ENCODE assay signal across 32 cellular contexts in the genomic region with DNA sequence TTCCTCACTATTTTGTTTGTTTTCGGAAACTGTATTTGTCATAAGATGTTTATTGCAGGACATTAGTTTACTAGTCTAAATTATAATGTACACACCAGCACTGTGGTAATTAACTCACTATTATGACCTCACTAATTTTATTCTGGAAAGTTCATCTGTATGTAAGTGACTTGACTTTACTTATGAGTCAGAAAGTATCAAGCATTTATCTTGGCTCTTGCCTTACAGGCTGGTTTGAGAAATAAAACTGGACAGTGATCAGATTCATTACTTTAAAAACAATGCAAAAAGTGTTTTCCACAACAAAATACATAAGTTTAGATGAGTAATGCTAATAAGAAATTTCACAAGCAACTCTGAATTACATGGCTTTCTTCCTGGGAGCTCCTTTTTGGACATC.
"Had no signal": no experiment of that assay in that cellular context is flagged by ENCODE, and none has a peak within 500 bp of the region (broad histone marks: within the 10 kb centered on the region; RNA-seq: fewer than 3 reads in every experiment).

No MANE protein-coding gene starts in this region.

- H3K27ac ChIP-seq: heart right ventricle, hepatocyte, lower lobe of right lung, neural progenitor cell, neutrophil, ovary, prostate gland, sigmoid colon, tibial nerve, uterus had no signal

- H3K9ac ChIP-seq: neural progenitor cell had no signal

- H3K36me3 ChIP-seq: heart right ventricle, lower lobe of right lung, neural progenitor cell, neutrophil, ovary, prostate gland, sigmoid colon, tibial nerve, uterus had no signal

- H3K79me2 ChIP-seq: hepatocyte had no signal

- H3K27me3 ChIP-seq: hepatocyte, neural progenitor cell, neutrophil, ovary, sigmoid colon, tibial nerve, uterus had no signal

- ATAC-seq: heart right ventricle; left cardiac atrium; left lobe of liver; natural killer cell; right cardiac atrium; stimulated activated memory B cell treated with anti-CD40 and anti-IgM and Interleukin-4, amounts not matched to agents 10 μg/mL and 1 μg/mL and 100 μg/mL, for 72 hours; stimulated activated naive CD8-positive, alpha-beta T cell treated with anti-CD3 and anti-CD28 coated beads, Interleukin-15, amount 100 ng/mL, for 72 hours had no signal

- DNase-seq: heart right ventricle; kidney glomerular epithelial cell; left cardiac atrium; lower lobe of right lung; mammary epithelial cell; mesenchymal stem cell; naive B cell; natural killer cell; nephron progenitor cell; occipital lobe; ovary; posterior cingulate gyrus; retina; right cardiac atrium; sigmoid colon; stimulated activated CD4-positive, alpha-beta T cell treated with anti-CD3 and anti-CD28 coated beads, Interleukin-1b, Interleukin-23, amount 100 ng/mL, for 48 hours; stimulated activated CD4-positive, alpha-beta T cell treated with anti-CD3 and anti-CD28 coated beads, Interleukin-2, amount 100 ng/mL, for 48 hours; stimulated activated CD4-positive, alpha-beta T cell treated with anti-CD3 and anti-CD28 coated beads, Interleukin-4, amount 100 ng/mL, for 4 hours; stimulated activated CD8-positive, alpha-beta memory T cell treated with anti-CD3 and anti-CD28 coated beads, Interleukin-4, amount 100 ng/mL, for 48 hours; stimulated activated naive CD4-positive, alpha-beta T cell treated with Interleukin-2 at 50 U/mL for 16 hours; stimulated activated naive CD8-positive, alpha-beta T cell treated with anti-CD3 and anti-CD28 coated beads, Interleukin-15, amount 100 ng/mL, for 72 hours; substantia nigra; uterus had no signal

- FAIRE-seq: keratinocyte had no signal

- H2AFZ ChIP-seq: hepatocyte, neural progenitor cell had no signal

- H3K9me3 ChIP-seq: lower lobe of right lung, neutrophil, ovary, prostate gland, sigmoid colon, uterus had no signal

- H3K4me3 ChIP-seq: heart right ventricle, hepatocyte, lower lobe of right lung, neural progenitor cell, ovary, prostate gland, sigmoid colon, smooth muscle cell, tibial nerve, uterus had no signal

- H3K4me2 ChIP-seq: hepatocyte, neural progenitor cell, smooth muscle cell had no signal

- H3K4me1 ChIP-seq: heart right ventricle, lower lobe of right lung, neural progenitor cell, prostate gland, sigmoid colon, tibial nerve, uterus had no signal
